In genomic region chr5:22593592-22593991, GRCh38 we compare ENCODE assay signal across 19 cellular contexts.
DNase-seq lines count a peak whose midpoint lies in the region; ATAC-seq lines count a peak whose summit lies in the region.
"Had no signal": no experiment of that assay in that cellular context is flagged by ENCODE, and none has a peak within 500 bp of the region (broad histone marks: within the 10 kb centered on the region; RNA-seq: fewer than 3 reads in every experiment).

No MANE protein-coding gene starts in this region.

- DNase-seq in mesenteric fat pad (ENCODE audit: low spot score) (no peak), NCI-H1436 treated with DMSO at 0.1 percent for 48 hours (lab: John Stamatoyannopoulos, UW) (no peak), OCI-M1 (lab: John Stamatoyannopoulos, UW) (no peak), DMS53 (lab: John Stamatoyannopoulos, UW) (no peak)
- DNase-seq: caudate nucleus, DMS153, left colon, NCI-H1930, NCI-H524, Right ventricle myocardium superior, spleen, T-helper 17 cell had no signal

- peak; percentile 76 for ATAC-seq in GM18508 (IDR thresholded peaks at IDR 0.05; ENCODE audit: insufficient read depth, unreplicated experiment)
- ATAC-seq in GM21619 (IDR thresholded peaks at IDR 0.05; ENCODE audit: unreplicated experiment) = peak; percentile 73
- peak; percentile 75 for ATAC-seq in HG02885 (IDR thresholded peaks at IDR 0.05; ENCODE audit: poor library complexity, unreplicated experiment)
- peak; percentile 92 for ATAC-seq in HG03442 (IDR thresholded peaks at IDR 0.05; ENCODE audit: unreplicated experiment)
- ATAC-seq: HCT116; left colon; stimulated activated memory B cell treated with anti-CD40 and anti-IgM and Interleukin-4, amounts not matched to agents 10 μg/mL and 1 μg/mL and 100 μg/mL, for 72 hours; T-helper 17 cell; WTC11 had no signal
